In genomic region chr20:49676581-49677291, GRCh38 we compare ENCODE assay signal across 8 cellular contexts. TPM values are rescaled to one million over a fixed set of nuclear protein-coding genes. Genes with fewer than 3 reads are reported as not detected.
DNase-seq lines count a peak whose midpoint lies in the region; ATAC-seq and TF ChIP-seq lines count a peak whose summit lies in the region.

No MANE protein-coding gene starts in this region.

- ATAC-seq in HG03025 (IDR thresholded peaks at IDR 0.05; ENCODE audit: low FRiP score, unreplicated experiment), result peak; percentile 54

- H3K4me1 Mint-ChIP-seq in brain, result peaks cover 88% of the 10 kb centered on the region

- H3K9me3 Mint-ChIP-seq in brain, result no peaks in the 10 kb centered on the region

- DNase-seq in activated naive CD4-positive, alpha-beta T cell treated with Interleukin-2 at 50 U/mL for 16 hours, result peak; percentile 48
- no peak for DNase-seq in activated naive CD4-positive, alpha-beta T cell (lab: John Stamatoyannopoulos, UW)
- DNase-seq in RPMI7951 (ENCODE audit: low read depth) (peak; percentile 68), mucosa of gallbladder (ENCODE audit: low spot score) (peak; percentile 38), OCI-M2 (lab: John Stamatoyannopoulos, UW; ENCODE audit: unreplicated experiment) (no peak), cerebellar nuclear complex (lab: John Stamatoyannopoulos, UW) (no peak)

- H3K4me3 Mint-ChIP-seq in brain, result peak overlapping the region in 3 of 5 experiments; percentile 28 to 56 (median 49)

- H3K27ac Mint-ChIP-seq in brain, result peak overlapping the region in 4 of 5 experiments; percentile 74 to 92 (median 84)

- peaks cover 11% of the 10 kb centered on the region for H3K36me3 Mint-ChIP-seq in brain

- H3K27me3 Mint-ChIP-seq in brain, result no peaks in the 10 kb centered on the region

- no peak for TF ChIP-seq CTCF in brain (conservative IDR thresholded peaks at IDR 0.05)

RNA-seq across cellular contexts. Expression of gene B4GALT5, which starts 36.9 kb away (rescaled TPM):
- 25.5 and 30.5 TPM in 2 replicates for total RNA-seq in RPMI7951 (2014; rRNA removed; shearing (Covaris generic))
- 79.2 TPM for polyA plus RNA-seq in brain (ENCODE audit: insufficient read depth, low read depth, low replicate concordance)
- 62.2 TPM for total RNA-seq in mucosa of gallbladder

Comparison
In these comparisons a context has a peak if more than half of its experiments do, and no peak if none do; other contexts are left out.
1. DNase-seq: peak in activated naive CD4-positive, alpha-beta T cell treated with Interleukin-2 at 50 U/mL for 16 hours (single experiment), RPMI7951 (single experiment) and mucosa of gallbladder (single experiment); none in activated naive CD4-positive, alpha-beta T cell (0 of 4), OCI-M2 (single experiment) and cerebellar nuclear complex (0 of 2).